17 cellular contexts compared by ENCODE assay signal in genomic region chr18:70431203-70431624, GRCh38.
DNase-seq lines count a peak whose midpoint lies in the region; ATAC-seq, FAIRE-seq and TF ChIP-seq lines count a peak whose summit lies in the region.
"Had no signal": no experiment of that assay in that cellular context is flagged by ENCODE, and none has a peak within 500 bp of the region (broad histone marks: within the 10 kb centered on the region; RNA-seq: fewer than 3 reads in every experiment).

No MANE protein-coding gene starts in this region.

- H3K4me3 ChIP-seq in adipocyte (ENCODE audit: low read length), result no peak overlapping the region

- H3K27me3 ChIP-seq in adipocyte (replicated peaks; ENCODE audit: control insufficient read depth, insufficient read depth, low read length), result no peaks in the 10 kb centered on the region
- H3K27me3 ChIP-seq: testis had no signal

- peak; percentile 70 for DNase-seq in A172 (ENCODE audit: low spot score)
- no peak for DNase-seq in GM12891 (ENCODE audit: insufficient read length, low spot score)
- DNase-seq in adipocyte (ENCODE audit: low read depth), result peak; percentile 71
- DNase-seq in glomerular visceral epithelial cell (ENCODE audit: extremely low spot score), result peak; percentile 18
- DNase-seq in DMS 273 (lab: John Stamatoyannopoulos, UW; ENCODE audit: unreplicated experiment), result no peak
- DNase-seq in GOT3 (lab: John Stamatoyannopoulos, UW), result no peak
- DNase-seq in effector CD8-positive, alpha-beta T cell (lab: John Stamatoyannopoulos, UW), result no peak
- DNase-seq: activated CD4-positive, alpha-beta T cell treated with anti-CD3 and anti-CD28 coated beads for 4 hours; activated T-cell treated with anti-CD3 and anti-CD28 coated beads, Interleukin-2, amount 50 U/mL, for 4 hours; amygdala; DMS79; NCI-H1092 treated with DMSO at 0.1 percent for 48 hours; NCI-H446; posterior cingulate gyrus; testis had no signal

- no peaks in the 10 kb centered on the region for H3K36me3 ChIP-seq in adipocyte (ENCODE audit: control insufficient read depth, insufficient read depth, low read length, severe bottlenecking)

- no peak overlapping the region for H3K9ac ChIP-seq in adipocyte (ENCODE audit: low read length)

- H3K4me1 ChIP-seq in adipocyte (ENCODE audit: control insufficient read depth, insufficient read depth, low read length), result peaks cover 20% of the 10 kb centered on the region
- H3K4me1 ChIP-seq: testis had no signal

- no peaks in the 10 kb centered on the region for H3K9me3 ChIP-seq in adipocyte (ENCODE audit: control insufficient read depth, low read length)
- H3K9me3 ChIP-seq: testis had no signal

- FAIRE-seq in GM12891 (lab: Jason Lieb, UNC), result no peak
- FAIRE-seq: islet of Langerhans had no signal

- TF ChIP-seq POLR2A in GM12891 (IDR thresholded peaks at IDR 0.05; ENCODE audit: low read depth, low read length), result no peak

- no peak for ATAC-seq in HG02759 (IDR thresholded peaks at IDR 0.05; ENCODE audit: unreplicated experiment)
- ATAC-seq: activated T-cell treated with anti-CD3 and anti-CD28 coated beads, Interleukin-2, amount 50 U/mL, for 4 hours had no signal

TF ChIP-seq in GM12891, 5 proteins besides CTCF, POLR2A, EP300 and RAD21:
- TF ChIP-seq PAX5 (IDR thresholded peaks at IDR 0.05; ENCODE audit: insufficient read depth, low read length, severe bottlenecking) (no peak), SPI1 (IDR thresholded peaks at IDR 0.05; ENCODE audit: low read depth, low read length) (0 out of 2 replicates have a peak, but pooled peaks have one; percentile 30)

Comparison
In these comparisons a context has a peak if more than half of its experiments do, and no peak if none do; other contexts are left out.
1. DNase-seq: peak in A172 (single experiment), adipocyte (single experiment) and glomerular visceral epithelial cell (single experiment); none in GM12891 (single experiment), DMS 273 (single experiment), GOT3 (single experiment) and effector CD8-positive, alpha-beta T cell (single experiment).